In the genomic region with DNA sequence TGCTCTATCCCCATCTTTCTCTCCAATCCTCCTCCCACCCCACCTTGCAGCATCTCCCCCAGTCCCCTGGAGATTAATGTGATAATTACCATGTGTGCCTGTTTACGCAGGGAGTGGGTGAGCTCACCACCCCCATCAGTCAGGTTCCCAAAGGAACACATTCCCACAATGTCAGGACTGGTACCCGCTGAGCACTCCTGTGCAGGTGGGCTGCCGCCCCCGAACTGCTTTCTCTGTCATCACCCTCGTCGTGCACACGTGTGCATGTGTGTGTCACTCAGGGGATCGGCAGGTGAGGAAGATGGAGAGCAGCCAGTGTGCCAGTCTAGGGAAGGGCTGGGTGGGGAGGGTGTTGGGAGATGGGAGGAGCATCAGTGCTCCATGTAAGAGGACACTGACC, we compare ENCODE assay signal across 15 cellular contexts.
"Had no signal": no experiment of that assay in that cellular context is flagged by ENCODE, and none has a peak within 500 bp of the region (broad histone marks: within the 10 kb centered on the region; RNA-seq: fewer than 3 reads in every experiment).

No MANE protein-coding gene starts in this region.

- H3K4me3 ChIP-seq: prostate gland, right lobe of liver, smooth muscle cell, stomach, testis had no signal

- H3K9me3 ChIP-seq: prostate gland, right lobe of liver, stomach, testis had no signal

- H3K27me3 ChIP-seq: right lobe of liver, stomach, testis had no signal

- H3K36me3 ChIP-seq: prostate gland, right lobe of liver, stomach, WERI-Rb-1 had no signal

- DNase-seq: activated CD4-positive, alpha-beta memory T cell treated with anti-CD3 and anti-CD28 coated beads, Interleukin-2, amount 10 ng/mL, durations not matched to agents 7 days and 5 days; activated effector memory CD4-positive, alpha-beta T cell treated with Interleukin-2 at 50 U/mL for 16 hours; activated naive CD4-positive, alpha-beta T cell treated with anti-CD3 and anti-CD28 coated beads, Interleukin-2, amount 50 U/mL, for 16 hours; activated T-cell treated with anti-CD3 and anti-CD28 coated beads, Interleukin-2, amount 50 U/mL, for 4 hours; hippocampal formation; kidney; left ventricle myocardium superior; natural killer cell; occipital lobe; right lobe of liver; stomach; testis; WERI-Rb-1 had no signal

- H3K27ac ChIP-seq: prostate gland, right lobe of liver, testis, WERI-Rb-1 had no signal

- ATAC-seq: activated T-cell treated with anti-CD3 and anti-CD28 coated beads, Interleukin-2, amount 50 U/mL, for 4 hours; left ventricle myocardium superior; right lobe of liver had no signal

- H3K4me1 ChIP-seq: prostate gland, right lobe of liver, testis had no signal
